ENCODE assay signal across 25 cellular contexts in genomic region chrX:132744470-132744869, GRCh38.
"Had no signal": no experiment of that assay in that cellular context is flagged by ENCODE, and none has a peak within 500 bp of the region (broad histone marks: within the 10 kb centered on the region; RNA-seq: fewer than 3 reads in every experiment).

No MANE protein-coding gene starts in this region.

- H3K27ac ChIP-seq: dorsolateral prefrontal cortex, epithelial cell of prostate, esophagus muscularis mucosa, left ventricle myocardium inferior, lower lobe of right lung, pancreas, tibial nerve, upper lobe of right lung, vagina had no signal

- H3K4me1 ChIP-seq: esophagus muscularis mucosa, left ventricle myocardium inferior, lower lobe of right lung, pancreas, testis, tibial nerve, upper lobe of right lung, vagina had no signal

- ATAC-seq: left cardiac atrium, lower lobe of right lung, pancreas, right cardiac atrium, upper lobe of right lung had no signal

- DNase-seq: cortex of kidney; dorsolateral prefrontal cortex; effector CD8-positive, alpha-beta T cell; foreskin fibroblast; kidney; left cardiac atrium; left ventricle myocardium inferior; lower lobe of right lung; naive B cell; occipital lobe; pancreas; right cardiac atrium; small intestine; stimulated activated CD4-positive, alpha-beta T cell treated with anti-CD3 and anti-CD28 coated beads, Interleukin-12 subunit alpha, Interleukin-12 subunit beta, amount 100 ng/mL, for 4 hours; stimulated activated naive CD4-positive, alpha-beta T cell treated with Interleukin-2 at 50 U/mL for 16 hours; testis; upper lobe of right lung had no signal

- H3K36me3 Mint-ChIP-seq: memory B cell, mesothelial cell of epicardium, naive B cell had no signal

- H3K27me3 Mint-ChIP-seq: memory B cell had no signal

- H3K36me3 ChIP-seq: esophagus muscularis mucosa, left ventricle myocardium inferior, lower lobe of right lung, pancreas, tibial nerve, upper lobe of right lung, vagina had no signal

- H3K27ac Mint-ChIP-seq: memory B cell, mesothelial cell of epicardium, naive B cell, progenitor cell of endocrine pancreas had no signal

- H3K4me1 Mint-ChIP-seq: memory B cell, naive B cell had no signal

- H3K9me3 ChIP-seq: esophagus muscularis mucosa, left ventricle myocardium inferior, lower lobe of right lung, pancreas, testis, tibial nerve, upper lobe of right lung, vagina had no signal

- H3K27me3 ChIP-seq: esophagus muscularis mucosa, pancreas, testis, upper lobe of right lung, vagina had no signal

- H3K4me3 Mint-ChIP-seq: memory B cell, mesothelial cell of epicardium, naive B cell, nephron had no signal

- H3K9me3 Mint-ChIP-seq: memory B cell, mesothelial cell of epicardium, naive B cell, nephron had no signal

- H3K4me3 ChIP-seq: dorsolateral prefrontal cortex, esophagus muscularis mucosa, left ventricle myocardium inferior, lower lobe of right lung, pancreas, testis, tibial nerve, upper lobe of right lung, vagina had no signal
